10 cellular contexts compared by ENCODE assay signal in the genomic region with DNA sequence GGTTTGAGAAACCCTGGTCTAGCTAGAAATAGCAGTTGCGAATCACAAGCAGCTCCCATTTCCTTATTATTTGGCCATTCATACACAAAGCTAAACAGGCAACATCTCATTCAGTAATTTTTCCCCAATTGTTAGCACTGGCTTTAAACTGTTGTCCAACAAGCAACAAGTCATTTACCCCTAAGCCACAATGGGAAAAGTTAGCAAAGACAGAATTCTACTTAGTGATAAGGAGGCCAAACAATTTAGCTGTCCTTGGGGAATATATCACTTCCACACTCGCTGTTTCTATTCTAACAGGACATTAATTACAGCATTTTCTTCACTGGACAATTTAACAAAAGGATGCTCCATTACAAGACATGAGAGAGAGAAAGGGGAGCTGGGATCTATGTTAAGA. TPM values are rescaled to one million over a fixed set of nuclear protein-coding genes. Genes with fewer than 3 reads are reported as not detected.
DNase-seq lines count a peak whose midpoint lies in the region; ATAC-seq and TF ChIP-seq lines count a peak whose summit lies in the region.
"Had no signal": no experiment of that assay in that cellular context is flagged by ENCODE, and none has a peak within 500 bp of the region (broad histone marks: within the 10 kb centered on the region; RNA-seq: fewer than 3 reads in every experiment).

No MANE protein-coding gene starts in this region.

- H3K4me1 ChIP-seq in GM23248 (ENCODE audit: insufficient read depth) (peaks cover 25% of the 10 kb centered on the region), rectal smooth muscle tissue (ENCODE audit: control insufficient read depth, insufficient read depth, low read length) (peaks cover 6% of the 10 kb centered on the region)

- in situ Hi-C loops in GM23248 (cut with MboI): loop anchor here (25.0 kb wide), 1 partner anchor 204 kb away; no protein-coding TSS in a partner anchor

- H3K27ac ChIP-seq in GM23248: peak overlapping the region; percentile 70
- H3K27ac ChIP-seq in WERI-Rb-1: peak overlapping the region; percentile 7
- H3K27ac ChIP-seq in rectal smooth muscle tissue (ENCODE audit: low read depth, low read length): no peak overlapping the region
- H3K27ac ChIP-seq: dorsolateral prefrontal cortex had no signal

- H3K9me3 ChIP-seq in GM23248 (ENCODE audit: low read depth) (no peaks in the 10 kb centered on the region), WERI-Rb-1 (ENCODE audit: severe bottlenecking) (no peaks in the 10 kb centered on the region)

- DNase-seq in GM23248 (peak; percentile 32), WERI-Rb-1 (no peak), fibroblast of pulmonary artery (ENCODE audit: low read depth) (no peak), SKM-1 (lab: John Stamatoyannopoulos, UW; ENCODE audit: unreplicated experiment) (no peak), NCI-H2196 treated with DMSO at 0.1 percent for 48 hours (lab: John Stamatoyannopoulos, UW; ENCODE audit: unreplicated experiment) (no peak)
- DNase-seq: activated naive CD4-positive, alpha-beta T cell treated with Interleukin-2 at 50 U/mL for 16 hours; dorsolateral prefrontal cortex had no signal

- H2AFZ ChIP-seq in GM23248: 0 out of 2 replicates have a peak overlapping the region, but pooled peaks have one; percentile 50

- H3K27me3 ChIP-seq in GM23248 (replicated peaks; ENCODE audit: insufficient read depth) (no peaks in the 10 kb centered on the region), WERI-Rb-1 (ENCODE audit: insufficient read depth, low read depth, severe bottlenecking) (no peaks in the 10 kb centered on the region), rectal smooth muscle tissue (ENCODE audit: control insufficient read depth, insufficient read depth, low read length) (peaks cover 8% of the 10 kb centered on the region)

- H3F3A ChIP-seq in GM23248 (ENCODE audit: insufficient read depth): peaks cover 40% of the 10 kb centered on the region

- H3K4me3 ChIP-seq in GM23248 (peak overlapping the region; percentile 94), WERI-Rb-1 (ENCODE audit: low read depth, low read length) (peak overlapping the region; percentile 88), fibroblast of pulmonary artery (replicated peaks; ENCODE audit: low read depth, low read length) (peak overlapping the region; percentile 96), rectal smooth muscle tissue (ENCODE audit: low read length) (peak overlapping the region; percentile 5)

- no peak for ATAC-seq in GM19397 (IDR thresholded peaks at IDR 0.05; ENCODE audit: unreplicated experiment)
- no peak for ATAC-seq in GM21723 (IDR thresholded peaks at IDR 0.05; ENCODE audit: unreplicated experiment)

- H4K20me1 ChIP-seq in GM23248 (ENCODE audit: insufficient read depth): peaks cover 9% of the 10 kb centered on the region; the same call in 1 of the 2 replicates

- TF ChIP-seq CTCF in WERI-Rb-1 (IDR thresholded peaks at IDR 0.05; ENCODE audit: low read depth, low read length): no peak
- no peak for TF ChIP-seq CTCF in fibroblast of pulmonary artery (IDR thresholded peaks at IDR 0.05; ENCODE audit: low read length, missing control alignments)

- H3K36me3 ChIP-seq in GM23248 (ENCODE audit: low read depth) (no peaks in the 10 kb centered on the region), WERI-Rb-1 (peaks cover 6% of the 10 kb centered on the region), rectal smooth muscle tissue (ENCODE audit: control insufficient read depth, insufficient read depth, low read length) (no peaks in the 10 kb centered on the region)

- peak overlapping the region; percentile 94 for H3K4me2 ChIP-seq in GM23248 (ENCODE audit: unreplicated experiment)

- peaks cover 77% of the 10 kb centered on the region for H3K79me2 ChIP-seq in GM23248 (ENCODE audit: insufficient read depth)

- H3K9ac ChIP-seq in GM23248 (peak overlapping the region; percentile 93), rectal smooth muscle tissue (ENCODE audit: low read length) (no peak overlapping the region)

- H3K9me2 ChIP-seq in GM23248 (ENCODE audit: insufficient read depth): no peaks in the 10 kb centered on the region

- WGBS in GM23248 (ENCODE audit: low coverage in 1 of 2, low lambda C conversion rate in 2 of 2, missing lambda C conversion rate in 2 of 2), 2 experiments: 61 to 73% methylated on average over 2 of the region's 2 CpGs

RNA-seq across cellular contexts. Expression of a gene that starts 2.8 kb away (rescaled TPM):
- 43.2 and 49.1 TPM in 2 replicates for total RNA-seq in GM23248 (2014; rRNA removed; shearing (Covaris generic))
- polyA plus RNA-seq in GM23248 (2016; fragmentation: Nextera tagmentation; extraction: Ambion mirVana): 42.2 and 47.0 TPM in 2 replicates

Comparison
In these comparisons a context has a peak if more than half of its experiments do, and no peak if none do; other contexts are left out.
1. H3K4me3 ChIP-seq: peak in every context shown above with its lines; median percentile 96 in fibroblast of pulmonary artery; 94 in GM23248; 88 in WERI-Rb-1; 5 in rectal smooth muscle tissue.